Comparison of ENCODE assay signal across 8 cellular contexts in genomic region chr1:89842547-89843278, GRCh38. TPM values are rescaled to one million over a fixed set of nuclear protein-coding genes. Genes with fewer than 3 reads are reported as not detected.
DNase-seq lines count a peak whose midpoint lies in the region; TF ChIP-seq lines count a peak whose summit lies in the region.

No MANE protein-coding gene starts in this region.

- H3K36me3 ChIP-seq in mesodermal cell (ENCODE audit: control insufficient read depth, insufficient read depth, low read length) (peaks cover 11% of the 10 kb centered on the region), uterus (no peaks in the 10 kb centered on the region)

- peaks cover 12% of the 10 kb centered on the region for H3K4me1 ChIP-seq in mesodermal cell (ENCODE audit: control insufficient read depth, insufficient read depth, low read length, poor library complexity, severe bottlenecking)
- no peaks in the 10 kb centered on the region for H3K4me1 ChIP-seq in uterus

- H3K9me3 Mint-ChIP-seq in T-helper 2 cell treated with Interferon-gamma antibody and Interleukin-4, amounts not matched to agents 5 μg/mL and 100 μg/mL, for 36 hours, result no peaks in the 10 kb centered on the region
- H3K9me3 Mint-ChIP-seq in HFFc6, result no peaks in the 10 kb centered on the region

- peak overlapping the region; percentile 95 for H3K4me3 ChIP-seq in coronary artery
- H3K4me3 ChIP-seq in mesodermal cell (ENCODE audit: extremely low read depth, insufficient read depth, low read length, poor library complexity, severe bottlenecking), result peak overlapping the region; percentile 61
- H3K4me3 ChIP-seq in uterus, result peak overlapping the region; percentile 68 to 78

- H3K9me3 ChIP-seq in mesodermal cell (ENCODE audit: control insufficient read depth, low read length), result no peaks in the 10 kb centered on the region
- H3K9me3 ChIP-seq in uterus, result no peaks in the 10 kb centered on the region

- TF ChIP-seq POLR2A in uterus (IDR thresholded peaks at IDR 0.05), result no peak

- intact Hi-C loops in uterus (cut with DNase I; ENCODE audit: low total_unique reads), result no loop called here

- 75 to 77% methylated on average over 6 of the region's 9 CpGs for WGBS in mesodermal cell (ENCODE audit: insufficient coverage in 2 of 2), 2 experiments

- peak overlapping the region; percentile 86 for H3K27ac Mint-ChIP-seq in T-helper 2 cell treated with Interferon-gamma antibody and Interleukin-4, amounts not matched to agents 5 μg/mL and 100 μg/mL, for 36 hours
- peak overlapping the region; percentile 74 for H3K27ac Mint-ChIP-seq in HFFc6

- DNase-seq in T-helper 2 cell treated with Interferon-gamma antibody and Interleukin-4, amounts not matched to agents 5 μg/mL and 100 μg/mL, for 36 hours (ENCODE audit: low spot score), result peak; percentile 23
- DNase-seq in T-helper 2 cell (no peak), HFFc6 (no peak), NCI-H526 (lab: John Stamatoyannopoulos, UW) (peak; percentile 58 to 79), coronary artery (ENCODE audit: low spot score) (no peak), uterus (peak in 1 of 2 donors; percentile 15), activated gamma-delta T cell (lab: John Stamatoyannopoulos, UW) (no peak)

- H3K27ac ChIP-seq in coronary artery (peak overlapping the region in 1 of 2 donors; percentile 87), mesodermal cell (ENCODE audit: low read depth, low read length, severe bottlenecking) (peak overlapping the region; percentile 41), uterus (peak overlapping the region; percentile 83 to 86)

- peak overlapping the region; percentile 95 for H3K4me3 Mint-ChIP-seq in T-helper 2 cell treated with Interferon-gamma antibody and Interleukin-4, amounts not matched to agents 5 μg/mL and 100 μg/mL, for 36 hours
- peak overlapping the region; percentile 89 for H3K4me3 Mint-ChIP-seq in HFFc6

- no peaks in the 10 kb centered on the region for H3K27me3 Mint-ChIP-seq in T-helper 2 cell treated with Interferon-gamma antibody and Interleukin-4, amounts not matched to agents 5 μg/mL and 100 μg/mL, for 36 hours (ENCODE audit: low read depth)
- H3K27me3 Mint-ChIP-seq in HFFc6 (ENCODE audit: insufficient read depth), result no peaks in the 10 kb centered on the region; the same call in 1 of the 2 replicates

- H3K36me3 Mint-ChIP-seq in T-helper 2 cell treated with Interferon-gamma antibody and Interleukin-4, amounts not matched to agents 5 μg/mL and 100 μg/mL, for 36 hours (ENCODE audit: low read depth), result peaks cover 26% of the 10 kb centered on the region
- H3K36me3 Mint-ChIP-seq in HFFc6 (ENCODE audit: low read depth), result peaks cover 21% of the 10 kb centered on the region; the same call in 1 of the 2 replicates

- TF ChIP-seq CTCF in HFFc6 (IDR thresholded peaks at IDR 0.05) (no peak), coronary artery (IDR thresholded peaks at IDR 0.05) (no peak), uterus (IDR thresholded peaks at IDR 0.05) (no peak)

- no peaks in the 10 kb centered on the region for H3K27me3 ChIP-seq in uterus

- H3K4me1 Mint-ChIP-seq in T-helper 2 cell treated with Interferon-gamma antibody and Interleukin-4, amounts not matched to agents 5 μg/mL and 100 μg/mL, for 36 hours (ENCODE audit: low read depth), result peaks cover 58% of the 10 kb centered on the region
- H3K4me1 Mint-ChIP-seq in HFFc6 (ENCODE audit: low read depth), result peaks cover 44% of the 10 kb centered on the region

RNA-seq across cellular contexts. Expression of gene LRRC8D, which starts 21.9 kb away (rescaled TPM):
- total RNA-seq in HFFc6 (2021; fragmentation: NEBNext Ultra II Directional; extraction: Animal tissue kit (Norgen Biotek cat#: 25700)), result 10 to 100 TPM; 33.5 to 46.7 (median 41.8) TPM
- 15.8 TPM for polyA plus RNA-seq in mesodermal cell (2013, experiment 1 of 2)
- 13.2 TPM for polyA plus RNA-seq in mesodermal cell (2013, experiment 2 of 2)
- total RNA-seq in uterus, result 10 to 100 TPM; 12.0 to 47.4 (median 17.8) TPM

Comparison
In these comparisons a context has a peak if more than half of its experiments do, and no peak if none do; other contexts are left out.
1. DNase-seq: peak in T-helper 2 cell treated with Interferon-gamma antibody and Interleukin-4, amounts not matched to agents 5 μg/mL and 100 μg/mL, for 36 hours (single experiment) and NCI-H526 (2 of 2); none in T-helper 2 cell (0 of 5), HFFc6 (single experiment), coronary artery (single experiment) and activated gamma-delta T cell (single experiment).
2. Peak in every context shown above with its lines, with median percentiles within 50 percentile points of each other: H3K4me3 ChIP-seq.